In the genomic region with DNA sequence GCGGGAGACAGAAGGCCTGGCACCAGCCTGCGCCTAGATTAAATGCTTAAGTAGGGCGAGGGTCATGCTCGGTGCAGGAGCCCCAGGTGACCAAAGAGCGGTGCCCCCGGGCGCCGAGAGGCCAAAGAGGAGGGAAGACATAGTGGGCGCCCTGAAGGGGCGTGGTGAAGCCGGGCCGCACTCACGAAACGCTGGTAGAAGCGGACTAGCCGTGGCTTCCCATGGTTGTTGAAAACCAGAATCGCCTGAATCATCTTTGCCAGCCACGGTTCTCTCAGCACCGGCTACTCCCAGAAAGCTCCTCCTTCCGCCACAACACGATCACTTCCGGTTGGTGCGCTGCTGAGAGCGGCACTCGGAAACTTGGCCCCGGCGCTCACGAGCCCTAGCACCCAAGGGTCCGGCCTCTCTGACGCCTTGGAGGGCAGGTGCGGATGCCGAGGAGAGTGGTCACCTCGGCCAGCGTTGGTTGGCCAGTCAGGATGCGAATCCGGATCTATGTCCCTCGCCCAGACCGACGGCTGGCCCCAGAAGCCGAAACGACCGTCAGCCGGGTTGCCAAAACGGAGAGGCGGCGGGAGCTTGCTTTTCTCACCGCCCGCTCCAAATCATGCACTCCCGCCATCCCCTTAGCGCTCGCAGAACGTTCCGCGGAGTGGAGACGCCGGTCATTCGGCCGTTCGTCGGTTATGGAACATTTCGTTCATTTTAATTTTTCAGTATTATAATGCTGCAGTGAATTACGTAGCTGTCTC, we compare ENCODE assay signal across 8 cellular contexts. TPM values are rescaled to one million over a fixed set of nuclear protein-coding genes. Genes with fewer than 3 reads are reported as not detected.
A peak's percentile ranks its signal among the peaks of the same experiment; 100 is the strongest.
DNase-seq lines count a peak whose midpoint lies in the region; ATAC-seq and TF ChIP-seq lines count a peak whose summit lies in the region.

TSS of gene AP3S2 (minus strand) at position 299 of the 755 bp plus-strand sequence. CDS start at position 254, 45 bp downstream.

- no peaks in the 10 kb centered on the region for H3K9me2 ChIP-seq in SU-DHL-6 (replicated peaks; ENCODE audit: insufficient read depth, low read length)

- H3K27ac ChIP-seq in SU-DHL-6 (ENCODE audit: low read depth, low read length) (peak within 1 kb of the TSS; percentile 59), cardiac muscle cell (peak within 1 kb of the TSS; percentile 91), trophoblast cell (ENCODE audit: low read depth, low read length) (peak within 1 kb of the TSS; percentile 73), transverse colon (peak within 1 kb of the TSS; percentile 90 to 97 (median 92))

- peak; percentile 78 for TF ChIP-seq POLR2A in transverse colon (IDR thresholded peaks at IDR 0.05)

- H2BK12ac ChIP-seq in trophoblast cell (ENCODE audit: low read length): no peak within 1 kb of the TSS

- H3K4me3 ChIP-seq in SU-DHL-6 (ENCODE audit: insufficient read depth, low read length, poor library complexity, severe bottlenecking): peak within 1 kb of the TSS; percentile 98
- peak within 1 kb of the TSS; percentile 86 for H3K4me3 ChIP-seq in cardiac muscle cell
- H3K4me3 ChIP-seq in trophoblast cell (ENCODE audit: low read depth, low read length): peak within 1 kb of the TSS; percentile 80
- peak within 1 kb of the TSS; percentile 62 to 96 (median 74) for H3K4me3 ChIP-seq in transverse colon

- H3K4ac ChIP-seq in trophoblast cell (ENCODE audit: low read depth, low read length): peak within 1 kb of the TSS; percentile 81

- H3K23ac ChIP-seq in trophoblast cell (ENCODE audit: low read length): no peak within 1 kb of the TSS

- H3K79me1 ChIP-seq in trophoblast cell (ENCODE audit: low read length): peaks cover 7% of the 10 kb centered on the region

- H4K91ac ChIP-seq in trophoblast cell (ENCODE audit: low read depth, low read length): peak within 1 kb of the TSS; percentile 64

- H3K79me2 ChIP-seq in SU-DHL-6 (ENCODE audit: insufficient read depth, low read length) (peaks cover 27% of the 10 kb centered on the region), trophoblast cell (ENCODE audit: control insufficient read depth, insufficient read depth, low read length, poor library complexity) (peaks cover 4% of the 10 kb centered on the region)

- no peak within 1 kb of the TSS for H2AK5ac ChIP-seq in trophoblast cell (ENCODE audit: low read length)

- peak within 1 kb of the TSS; percentile 75 for H3K14ac ChIP-seq in trophoblast cell (ENCODE audit: low read length)

- H3K36me3 ChIP-seq in SU-DHL-6 (ENCODE audit: low read length): peaks cover 4% of the 10 kb centered on the region; the same call in 1 of the 2 replicates
- peaks cover 1% of the 10 kb centered on the region for H3K36me3 ChIP-seq in cardiac muscle cell
- peaks cover 0 to 1% of the 10 kb centered on the region in 2 experiments for H3K36me3 ChIP-seq in trophoblast cell (ENCODE audit: control insufficient read depth in 1 of 2, insufficient read depth in 2 of 2, low read length in 2 of 2)
- no peaks in the 10 kb centered on the region for H3K36me3 ChIP-seq in transverse colon

- no peaks in the 10 kb centered on the region for H4K20me1 ChIP-seq in SU-DHL-6 (ENCODE audit: low read depth, low read length)

- peak within 1 kb of the TSS; percentile 93 for H3K18ac ChIP-seq in trophoblast cell (ENCODE audit: low read length)

- H3K4me2 ChIP-seq in SU-DHL-6 (ENCODE audit: low read depth, low read length, poor library complexity, severe bottlenecking) (peak within 1 kb of the TSS; percentile 99), trophoblast cell (ENCODE audit: low read length) (peak within 1 kb of the TSS; percentile 72)

- peak within 1 kb of the TSS; percentile 27 for H2BK120ac ChIP-seq in trophoblast cell (ENCODE audit: insufficient read depth, low read length, poor library complexity)

- no peaks in the 10 kb centered on the region for H3K9me3 ChIP-seq in SU-DHL-6 (ENCODE audit: insufficient read depth, low read length)
- H3K9me3 ChIP-seq in cardiac muscle cell (ENCODE audit: low read depth): no peaks in the 10 kb centered on the region
- H3K9me3 ChIP-seq in trophoblast cell (ENCODE audit: insufficient read depth, low read depth, low read length): no peaks in the 10 kb centered on the region
- H3K9me3 ChIP-seq in transverse colon: no peaks in the 10 kb centered on the region

- H3K27me3 ChIP-seq in SU-DHL-6 (ENCODE audit: low read length): no peaks in the 10 kb centered on the region
- H3K27me3 ChIP-seq in cardiac muscle cell: no peaks in the 10 kb centered on the region
- no peaks in the 10 kb centered on the region for H3K27me3 ChIP-seq in trophoblast cell (ENCODE audit: insufficient read depth, low read length)
- H3K27me3 ChIP-seq in transverse colon: no peaks in the 10 kb centered on the region

- H2AFZ ChIP-seq in SU-DHL-6 (ENCODE audit: low read depth, low read length, severe bottlenecking): peak within 1 kb of the TSS; percentile 98
- peak within 1 kb of the TSS; percentile 87 for H2AFZ ChIP-seq in trophoblast cell (ENCODE audit: insufficient read depth, low read length, poor library complexity)

- no peak for TF ChIP-seq EP300 in transverse colon (IDR thresholded peaks at IDR 0.05; ENCODE audit: low read depth)

- H3K9ac ChIP-seq in SU-DHL-6 (ENCODE audit: low read length) (peak within 1 kb of the TSS; percentile 89), trophoblast cell (ENCODE audit: low read length) (peak within 1 kb of the TSS; percentile 66)

- peak; percentile 90 for ATAC-seq in HG02588 (IDR thresholded peaks at IDR 0.05; ENCODE audit: unreplicated experiment)

- TF ChIP-seq CTCF in GM10266 (IDR thresholded peaks at IDR 0.05; ENCODE audit: control insufficient read depth, insufficient read depth, low read depth, missing control alignments): no peak
- no peak for TF ChIP-seq CTCF in SU-DHL-6 (IDR thresholded peaks at IDR 0.05; ENCODE audit: insufficient read depth, low read length, poor library complexity, severe bottlenecking)
- TF ChIP-seq CTCF in cardiac muscle cell (IDR thresholded peaks at IDR 0.05; ENCODE audit: low read depth, low read length): no peak
- TF ChIP-seq CTCF in transverse colon (IDR thresholded peaks at IDR 0.05): no peak

- WGBS in trophoblast cell (ENCODE audit: extremely low coverage, insufficient coverage, insufficient read length): no CpG with 5 or more reads among the region's 62 CpGs
- WGBS in transverse colon (ENCODE audit: low coverage in 1 of 2), 2 donors: 0 to 1% methylated on average over 5 to 57 of the region's 62 CpGs

- H3K4me1 ChIP-seq in cardiac muscle cell (ENCODE audit: low read depth) (peaks cover 4% of the 10 kb centered on the region), trophoblast cell (ENCODE audit: control insufficient read depth in 1 of 2, insufficient read depth in 2 of 2, low read length in 2 of 2) (peaks cover 0 to 3% of the 10 kb centered on the region in 2 experiments), transverse colon (peaks cover 7 to 30% (median 16%) of the 10 kb centered on the region in 4 donors)

- peak within 1 kb of the TSS; percentile 79 for H4K12ac ChIP-seq in trophoblast cell (ENCODE audit: low read depth, low read length)

- DNase-seq in GM10266 (ENCODE audit: extremely low spot score) (peak; percentile 79), NCI-H1092 (lab: John Stamatoyannopoulos, UW) (peak; percentile 89), cardiac muscle cell (ENCODE audit: low read depth in 1 of 2, low spot score in 1 of 2) (peak; percentile 92 to 97), trophoblast cell (peak; percentile 95 to 98), transverse colon (peak; percentile 93)
- peak; percentile 82 for DNase-seq in activated naive CD8-positive, alpha-beta T cell treated with anti-CD3 and anti-CD28 coated beads, Interleukin-2, amount 50 U/mL, for 16 hours (ENCODE audit: low read depth, low spot score)

- intact Hi-C loops in transverse colon (cut with DNase I; ENCODE audit: low total_unique reads): no loop called here

- peak within 1 kb of the TSS; percentile 42 for H2BK5ac ChIP-seq in trophoblast cell (ENCODE audit: low read depth, low read length, poor library complexity)

- 0 out of 2 replicates have a peak, but pooled peaks cover 4% of the 10 kb centered on the region for H3F3A ChIP-seq in SU-DHL-6 (ENCODE audit: insufficient read depth)

- H4K8ac ChIP-seq in trophoblast cell (ENCODE audit: low read depth, low read length): peak within 1 kb of the TSS; percentile 87

- in situ Hi-C loops in transverse colon (cut with MboI; ENCODE audit: low pct_ligation_motif_present in 1 of 4, low pct_unique_long_range_greater_than_20kb in 1 of 4, low sequenced_read_pairs in 3 of 4): loop anchor here in 2 of 4 donors (5.0 to 10.0 kb wide), 2 partner anchors 178 to 181 kb away; no protein-coding TSS in a partner anchor

RNA-seq across cellular contexts. Expression of gene AP3S2, which starts in this region (rescaled TPM):
- 37.9 and 50.2 TPM in 2 replicates for total RNA-seq in cardiac muscle cell
- 31.0 and 34.6 TPM in 2 replicates for polyA plus RNA-seq in cardiac muscle cell
- polyA plus RNA-seq in trophoblast cell (2013): 17.1 and 17.5 TPM in 2 replicates
- total RNA-seq in transverse colon: 10 to 100 TPM; 20.9 to 90.0 (median 72.6) TPM

Comparison
In these comparisons a context has a peak if more than half of its experiments do, and no peak if none do; other contexts are left out.
1. Peak in every context shown above with its lines: DNase-seq, ATAC-seq, H3K4me3 ChIP-seq and H3K27ac ChIP-seq.